8 cellular contexts compared by ENCODE assay signal in genomic region chr18:50878345-50879301, GRCh38. TPM values are rescaled to one million over a fixed set of nuclear protein-coding genes. Genes with fewer than 3 reads are reported as not detected.
DNase-seq lines count a peak whose midpoint lies in the region; ATAC-seq and TF ChIP-seq lines count a peak whose summit lies in the region.

ME2 (plus strand) TSS chr18:50879118; CDS start chr18:50895821, 16,703 bp downstream.

- H3K36me3 Mint-ChIP-seq in endothelial cell (ENCODE audit: low read depth, unreplicated experiment) (no peaks in the 10 kb centered on the region), mesothelial cell of epicardium (no peaks in the 10 kb centered on the region)

- H3K79me2 ChIP-seq in OCI-LY3 (ENCODE audit: low read length): peaks cover 47% of the 10 kb centered on the region

- H3K9ac ChIP-seq in OCI-LY3 (ENCODE audit: low read length): peak within 1 kb of the TSS; percentile 83

- H3K36me3 ChIP-seq in OCI-LY3 (replicated peaks; ENCODE audit: low read depth, low read length): peaks cover 8% of the 10 kb centered on the region

- H3K27ac ChIP-seq in OCI-LY3 (ENCODE audit: low read length): peak within 1 kb of the TSS; percentile 70

- ATAC-seq in GM21526 (IDR thresholded peaks at IDR 0.05; ENCODE audit: low FRiP score, unreplicated experiment): peak; percentile 93

- H3K27me3 Mint-ChIP-seq in endothelial cell (ENCODE audit: unreplicated experiment): peaks cover 14% of the 10 kb centered on the region
- H3K27me3 Mint-ChIP-seq in mesothelial cell of epicardium (ENCODE audit: low read depth): no peaks in the 10 kb centered on the region

- H3K4me3 Mint-ChIP-seq in endothelial cell (ENCODE audit: unreplicated experiment) (peak within 1 kb of the TSS; percentile 99), mesothelial cell of epicardium (peak within 1 kb of the TSS; percentile 98)

- H3K9me3 ChIP-seq in OCI-LY3 (ENCODE audit: insufficient read depth, low read length): no peaks in the 10 kb centered on the region

- H3K4me1 ChIP-seq in OCI-LY3 (ENCODE audit: low read length): peaks cover 15% of the 10 kb centered on the region

- H3K27me3 ChIP-seq in OCI-LY3 (ENCODE audit: low read depth, low read length): peaks cover 5% of the 10 kb centered on the region

- peaks cover 24% of the 10 kb centered on the region for H4K20me1 ChIP-seq in OCI-LY3 (ENCODE audit: insufficient read depth, low read length)

- no peak for TF ChIP-seq CTCF in OCI-LY3 (IDR thresholded peaks at IDR 0.05; ENCODE audit: low read depth, low read length)
- no peak for TF ChIP-seq CTCF in endothelial cell (IDR thresholded peaks at IDR 0.05; ENCODE audit: unreplicated experiment)
- TF ChIP-seq CTCF in mesothelial cell of epicardium (IDR thresholded peaks at IDR 0.05; ENCODE audit: unreplicated experiment): no peak

- DNase-seq in DMS 273 (lab: John Stamatoyannopoulos, UW; ENCODE audit: unreplicated experiment): peak; percentile 95
- DNase-seq in HuH-7.5 (ENCODE audit: low spot score): peak; percentile 69
- peak; percentile 97 for DNase-seq in activated CD8-positive, alpha-beta memory T cell treated with anti-CD3 and anti-CD28 coated beads, Interleukin-2, amount 50 U/mL, for 48 hours
- DNase-seq in endothelial cell (ENCODE audit: low spot score): peak; percentile 97
- peak; percentile 83 to 98 for DNase-seq in mesothelial cell of epicardium (ENCODE audit: low spot score in 2 of 2, unreplicated experiment in 2 of 2)
- DNase-seq in stimulated activated CD8-positive, alpha-beta memory T cell treated with anti-CD3 and anti-CD28 coated beads, Interleukin-15, amount 100 ng/mL, for 4 hours (ENCODE audit: low read depth in 2 of 2): peak; percentile 80 to 82

- H3K27ac Mint-ChIP-seq in endothelial cell (ENCODE audit: unreplicated experiment) (peak within 1 kb of the TSS; percentile 85), mesothelial cell of epicardium (peak within 1 kb of the TSS; percentile 96)

- peak within 1 kb of the TSS; percentile 80 for H2AFZ ChIP-seq in OCI-LY3 (ENCODE audit: low read depth, low read length)

- peak within 1 kb of the TSS; percentile 81 for H3K4me3 ChIP-seq in OCI-LY3 (ENCODE audit: low read length)

- H3K9me3 Mint-ChIP-seq in endothelial cell (ENCODE audit: unreplicated experiment) (no peaks in the 10 kb centered on the region), mesothelial cell of epicardium (no peaks in the 10 kb centered on the region)

- H3K4me1 Mint-ChIP-seq in endothelial cell (ENCODE audit: unreplicated experiment) (peaks cover 31% of the 10 kb centered on the region), mesothelial cell of epicardium (peaks cover 14% of the 10 kb centered on the region)

- H3K4me2 ChIP-seq in OCI-LY3 (ENCODE audit: low read length): peak within 1 kb of the TSS; percentile 85

RNA-seq across cellular contexts. Expression of gene ME2, which starts in this region (rescaled TPM):
- total RNA-seq in endothelial cell (ENCODE audit: unreplicated experiment) (41.9 TPM), mesothelial cell of epicardium (32.8 to 37.3 TPM (median 35.8 TPM) in 3 replicates)

Comparison
In these comparisons a context has a peak if more than half of its experiments do, and no peak if none do; other contexts are left out.
1. Peak in every context shown above with its lines: DNase-seq, ATAC-seq, H3K4me3 ChIP-seq and H3K27ac ChIP-seq.